In genomic region chr5:5419291-5420210, GRCh38 we compare ENCODE assay signal across 8 cellular contexts. TPM values are rescaled to one million over a fixed set of nuclear protein-coding genes. Genes with fewer than 3 reads are reported as not detected.
DNase-seq lines count a peak whose midpoint lies in the region; ATAC-seq and TF ChIP-seq lines count a peak whose summit lies in the region.

No MANE protein-coding gene starts in this region.

- H3K4me3 Mint-ChIP-seq in Caco-2 (ENCODE audit: unreplicated experiment): no peak overlapping the region
- no peak overlapping the region for H3K4me3 Mint-ChIP-seq in activated CD4-positive, alpha-beta T cell treated with anti-CD3 and anti-CD28 coated beads for 36 hours

- peak overlapping the region; percentile 45 for H3K4me2 ChIP-seq in OCI-LY1 (ENCODE audit: low read length)
- H3K4me2 ChIP-seq in neuronal stem cell (ENCODE audit: insufficient read depth, low read length, poor library complexity, severe bottlenecking): no peak overlapping the region

- H3F3A ChIP-seq in OCI-LY1 (ENCODE audit: insufficient read depth, low read length): no peaks in the 10 kb centered on the region

- no peaks in the 10 kb centered on the region for H3K79me1 ChIP-seq in neuronal stem cell (ENCODE audit: low read depth, low read length)

- no peak overlapping the region for H2BK12ac ChIP-seq in neuronal stem cell (ENCODE audit: low read length)

- H2BK120ac ChIP-seq in neuronal stem cell (ENCODE audit: low read depth, low read length): no peak overlapping the region

- CTCF ChIA-PET in Caco-2 (lab: Charles Lee): interaction anchor here (1.0 kb wide), 1 partner anchor 540 kb away, joined by 6 read pairs; no protein-coding TSS in a partner anchor
- CTCF ChIA-PET in activated CD4-positive, alpha-beta T cell treated with anti-CD3 and anti-CD28 coated beads for 36 hours (lab: Charles Lee): interaction anchor here (0.6 to 1.6 kb wide), 3 partner anchors 279 to 1158 kb away, joined by 3 read pairs; partner anchors contain the start of gene ADAMTS16

- POLR2A ChIA-PET in Caco-2 (lab: Charles Lee): no interaction called here
- POLR2A ChIA-PET in activated CD4-positive, alpha-beta T cell treated with anti-CD3 and anti-CD28 coated beads for 36 hours (lab: Charles Lee): no interaction called here

- H3K27me3 ChIP-seq in Caco-2 (replicated peaks; ENCODE audit: control insufficient read depth, insufficient read depth, low read length): no peaks in the 10 kb centered on the region
- H3K27me3 ChIP-seq in OCI-LY1 (ENCODE audit: insufficient read depth, low read length): no peaks in the 10 kb centered on the region
- peaks cover 0 to 2% (median 0%) of the 10 kb centered on the region in 3 experiments for H3K27me3 ChIP-seq in neuronal stem cell (ENCODE audit: control insufficient read depth in 3 of 3, insufficient read depth in 3 of 3, low read depth in 1 of 3, low read length in 3 of 3)
- H3K27me3 ChIP-seq in effector memory CD4-positive, alpha-beta T cell (replicated peaks; ENCODE audit: control insufficient read depth, insufficient read depth, low read length, poor library complexity, severe bottlenecking): no peaks in the 10 kb centered on the region

- H3K4me1 ChIP-seq in Caco-2 (peaks cover 20% of the 10 kb centered on the region), OCI-LY1 (ENCODE audit: insufficient read depth, low read length, severe bottlenecking) (peaks cover 49% of the 10 kb centered on the region), neuronal stem cell (ENCODE audit: control insufficient read depth in 2 of 2, insufficient read depth in 1 of 2, low read depth in 1 of 2, low read length in 2 of 2) (peaks cover 6 to 13% of the 10 kb centered on the region in 2 donors)
- H3K4me1 ChIP-seq in effector memory CD4-positive, alpha-beta T cell (ENCODE audit: control insufficient read depth, insufficient read depth, low read length, poor library complexity, severe bottlenecking): peaks cover 24% of the 10 kb centered on the region

- H3K4ac ChIP-seq in neuronal stem cell (ENCODE audit: low read length): no peak overlapping the region

- H3K9me3 ChIP-seq in Caco-2: no peaks in the 10 kb centered on the region
- no peaks in the 10 kb centered on the region for H3K9me3 ChIP-seq in OCI-LY1 (ENCODE audit: low read length)
- H3K9me3 ChIP-seq in neuronal stem cell (replicated peaks in 1 of 2; ENCODE audit: control insufficient read depth in 2 of 2, insufficient read depth in 1 of 2, low read depth in 1 of 2, low read length in 2 of 2): no peaks in the 10 kb centered on the region
- H3K9me3 ChIP-seq in effector memory CD4-positive, alpha-beta T cell (ENCODE audit: control insufficient read depth, low read length): no peaks in the 10 kb centered on the region

- WGBS in neuronal stem cell (ENCODE audit: extremely low coverage in 2 of 2, insufficient read length in 2 of 2, insufficient replicate concordance in 1 of 2), 2 donors: no CpG with 5 or more reads among the region's 11 CpGs

- no peaks in the 10 kb centered on the region for H3K9me3 Mint-ChIP-seq in Caco-2 (ENCODE audit: unreplicated experiment)
- no peaks in the 10 kb centered on the region for H3K9me3 Mint-ChIP-seq in activated CD4-positive, alpha-beta T cell treated with anti-CD3 and anti-CD28 coated beads for 36 hours (ENCODE audit: low read depth)

- H3K4me1 Mint-ChIP-seq in Caco-2 (ENCODE audit: low read depth, unreplicated experiment): peaks cover 12% of the 10 kb centered on the region
- peaks cover 12% of the 10 kb centered on the region for H3K4me1 Mint-ChIP-seq in activated CD4-positive, alpha-beta T cell treated with anti-CD3 and anti-CD28 coated beads for 36 hours

- no peak overlapping the region for H3K23ac ChIP-seq in neuronal stem cell (ENCODE audit: low read depth, low read length, poor library complexity)

- no peak for ATAC-seq in activated CD4-positive, alpha-beta T cell treated with anti-CD3 and anti-CD28 coated beads for 36 hours
- ATAC-seq in HG03469 (IDR thresholded peaks at IDR 0.05; ENCODE audit: unreplicated experiment): no peak

- peaks cover 20% of the 10 kb centered on the region for H3K79me2 ChIP-seq in OCI-LY1 (ENCODE audit: insufficient read depth, low read length)

- BruUV-seq in Caco-2 (replicated peaks; lab: Mats Ljungman, UMichigan): no TSS peak

- intact Hi-C loops in Caco-2 (cut with micrococcal nuclease; ENCODE audit: unreplicated experiment): loop anchor here (1.0 kb wide), 3 partner anchors 278 to 551 kb away; no protein-coding TSS in a partner anchor
- intact Hi-C loops in activated CD4-positive, alpha-beta T cell treated with anti-CD3 and anti-CD28 coated beads for 36 hours (cut with DNase I, micrococcal nuclease): loop anchor here (1.0 to 10.0 kb wide), 4 partner anchors 278 to 1293 kb away; partner anchors contain the start of gene TENT4A (in 1 of the 2)

- no peak overlapping the region for H2BK15ac ChIP-seq in neuronal stem cell (ENCODE audit: low read length)

- H3K27ac Mint-ChIP-seq in Caco-2 (ENCODE audit: unreplicated experiment): no peak overlapping the region
- no peak overlapping the region for H3K27ac Mint-ChIP-seq in activated CD4-positive, alpha-beta T cell treated with anti-CD3 and anti-CD28 coated beads for 36 hours

- H3K36me3 ChIP-seq in Caco-2 (ENCODE audit: control insufficient read depth, insufficient read depth, low read length) (no peaks in the 10 kb centered on the region), OCI-LY1 (ENCODE audit: insufficient read depth, low read length) (peaks cover 4% of the 10 kb centered on the region; the same call in 1 of the 2 replicates), neuronal stem cell (replicated peaks in 1 of 2; ENCODE audit: control insufficient read depth in 2 of 2, insufficient read depth in 2 of 2, low read length in 2 of 2) (peaks cover 0 to under 1% of the 10 kb centered on the region in 2 donors)
- H3K36me3 ChIP-seq in effector memory CD4-positive, alpha-beta T cell (ENCODE audit: control insufficient read depth, insufficient read depth, low read length): no peaks in the 10 kb centered on the region

- no peak overlapping the region for H4K8ac ChIP-seq in neuronal stem cell (ENCODE audit: low read depth, low read length)

- H2BK5ac ChIP-seq in neuronal stem cell (ENCODE audit: low read length): no peak overlapping the region

- no peak overlapping the region for H2AK5ac ChIP-seq in neuronal stem cell (ENCODE audit: low read depth, low read length)

- no peak overlapping the region for H4K91ac ChIP-seq in neuronal stem cell (ENCODE audit: low read depth, low read length, poor library complexity)

- H2AFZ ChIP-seq in OCI-LY1 (ENCODE audit: low read length) (no peak overlapping the region), neuronal stem cell (ENCODE audit: low read length) (peak overlapping the region; percentile 56)

- TF ChIP-seq CTCF in Caco-2 (IDR thresholded peaks at IDR 0.05; ENCODE audit: insufficient read depth in 1 of 2, low read depth in 1 of 2, low read length in 1 of 2, severe bottlenecking in 1 of 2, unreplicated experiment in 1 of 2) (peak; percentile 73 to 78), OCI-LY1 (IDR thresholded peaks at IDR 0.05; ENCODE audit: low read length) (peak; percentile 63)

- H3K27me3 Mint-ChIP-seq in Caco-2 (ENCODE audit: insufficient read depth, unreplicated experiment): no peaks in the 10 kb centered on the region
- H3K27me3 Mint-ChIP-seq in activated CD4-positive, alpha-beta T cell treated with anti-CD3 and anti-CD28 coated beads for 36 hours: no peaks in the 10 kb centered on the region

- no peak overlapping the region for H3K18ac ChIP-seq in neuronal stem cell (ENCODE audit: low read length)

- peak in 1 of 2 experiments; percentile 35 for DNase-seq in Caco-2
- DNase-seq in HS-5 (ENCODE audit: low read depth): peak; percentile 44
- DNase-seq in ecto neural progenitor cell (ENCODE audit: low spot score): peak; percentile 52
- DNase-seq in neuronal stem cell (ENCODE audit: low spot score): peak; percentile 27
- DNase-seq in activated CD4-positive, alpha-beta T cell treated with anti-CD3 and anti-CD28 coated beads for 36 hours: no peak
- no peak for DNase-seq in effector memory CD4-positive, alpha-beta T cell

- peak overlapping the region; percentile 19; the same call in 1 of the 2 replicates for H3K9ac ChIP-seq in OCI-LY1 (ENCODE audit: low read length)
- no peak overlapping the region for H3K9ac ChIP-seq in neuronal stem cell (ENCODE audit: low read depth, low read length, poor library complexity)

- no peaks in the 10 kb centered on the region for H4K20me1 ChIP-seq in OCI-LY1 (ENCODE audit: insufficient read depth, low read length)

- H3K36me3 Mint-ChIP-seq in Caco-2 (ENCODE audit: insufficient read depth, unreplicated experiment): peaks cover 6% of the 10 kb centered on the region
- H3K36me3 Mint-ChIP-seq in activated CD4-positive, alpha-beta T cell treated with anti-CD3 and anti-CD28 coated beads for 36 hours (ENCODE audit: low read depth): peaks cover 2% of the 10 kb centered on the region

- H3K4me3 ChIP-seq in Caco-2 (ENCODE audit: low read depth, low read length): no peak overlapping the region
- H3K4me3 ChIP-seq in OCI-LY1 (ENCODE audit: low read depth, low read length, poor library complexity, severe bottlenecking): peak overlapping the region; percentile 20
- no peak overlapping the region for H3K4me3 ChIP-seq in neuronal stem cell (ENCODE audit: low read length in 2 of 2)
- H3K4me3 ChIP-seq in effector memory CD4-positive, alpha-beta T cell (ENCODE audit: insufficient read depth, low read depth, low read length, poor library complexity, severe bottlenecking): no peak overlapping the region

- no peak overlapping the region for H3K14ac ChIP-seq in neuronal stem cell (ENCODE audit: low read length)

- H3K27ac ChIP-seq in OCI-LY1 (ENCODE audit: low read depth, low read length, poor library complexity, severe bottlenecking) (peak overlapping the region; percentile 25), neuronal stem cell (replicated peaks; ENCODE audit: low read length) (no peak overlapping the region)
- H3K27ac ChIP-seq in effector memory CD4-positive, alpha-beta T cell (ENCODE audit: insufficient read depth, low read length, poor library complexity, severe bottlenecking): no peak overlapping the region

- no peaks in the 10 kb centered on the region for H3K9me2 ChIP-seq in OCI-LY1 (ENCODE audit: low read depth, low read length)

RNA-seq across cellular contexts. Expression of gene ICE1, which starts 2.9 kb away (rescaled TPM):
- total RNA-seq in Caco-2 (2022): 30.6 and 33.9 TPM in 2 replicates
- polyA plus RNA-seq in neuronal stem cell (2013, experiment 1 of 2): 15.7 TPM
- polyA plus RNA-seq in neuronal stem cell (2013, experiment 2 of 2): 16.4 TPM
- total RNA-seq in activated CD4-positive, alpha-beta T cell treated with anti-CD3 and anti-CD28 coated beads for 36 hours: 10 to 100 TPM; 26.5 to 27.4 TPM

Comparison
In these comparisons a context has a peak if more than half of its experiments do, and no peak if none do; other contexts are left out.
1. DNase-seq: peak in HS-5 (single experiment), ecto neural progenitor cell (single experiment) and neuronal stem cell (single experiment); none in activated CD4-positive, alpha-beta T cell treated with anti-CD3 and anti-CD28 coated beads for 36 hours (single experiment) and effector memory CD4-positive, alpha-beta T cell (0 of 3).